In genomic region chr4:85759392-85759791, GRCh38 we compare ENCODE assay signal across 15 cellular contexts.
DNase-seq lines count a peak whose midpoint lies in the region; ATAC-seq, FAIRE-seq and TF ChIP-seq lines count a peak whose summit lies in the region.
"Had no signal": no experiment of that assay in that cellular context is flagged by ENCODE, and none has a peak within 500 bp of the region (broad histone marks: within the 10 kb centered on the region; RNA-seq: fewer than 3 reads in every experiment).

No MANE protein-coding gene starts in this region.

- no peaks in the 10 kb centered on the region for H3K9me1 ChIP-seq in endothelial cell of umbilical vein (replicated peaks; ENCODE audit: control insufficient read depth, extremely low read depth, insufficient read depth, low read length)

- H3K4me3 Mint-ChIP-seq in CD4-positive, alpha-beta memory T cell = no peak overlapping the region
- H3K4me3 Mint-ChIP-seq: CD14-positive monocyte; CD8-positive, alpha-beta memory T cell; GM23338 had no signal

- H4K8ac ChIP-seq in mesendoderm (ENCODE audit: low read depth, low read length) = no peak overlapping the region

- no peak overlapping the region for H3K9ac ChIP-seq in endothelial cell of umbilical vein (replicated peaks; ENCODE audit: extremely low read depth, insufficient read depth, low read length)
- H3K9ac ChIP-seq in mesendoderm (ENCODE audit: low read length) = no peak overlapping the region

- intact Hi-C loops in endothelial cell of umbilical vein (cut with micrococcal nuclease) = no loop called here
- intact Hi-C loops in CD4-positive, alpha-beta memory T cell (cut with micrococcal nuclease) = no loop called here

- no peak overlapping the region for H3K56ac ChIP-seq in mesendoderm (ENCODE audit: low read length)

- H3K4me1 ChIP-seq in endothelial cell of umbilical vein (ENCODE audit: control insufficient read depth, extremely low read depth, insufficient read depth, low read length) (peaks cover 44% of the 10 kb centered on the region), mesendoderm (ENCODE audit: control insufficient read depth, low read depth, low read length) (no peaks in the 10 kb centered on the region)
- no peaks in the 10 kb centered on the region for H3K4me1 ChIP-seq in CD4-positive, alpha-beta memory T cell (ENCODE audit: insufficient read depth, low read length)
- H3K4me1 ChIP-seq: Caco-2, HAP-1 had no signal

- H3K79me1 ChIP-seq in mesendoderm (ENCODE audit: low read length) = no peaks in the 10 kb centered on the region

- H3K79me2 ChIP-seq in endothelial cell of umbilical vein (ENCODE audit: control insufficient read depth, insufficient read depth, low read length) = peaks cover 28% of the 10 kb centered on the region
- H3K79me2 ChIP-seq in mesendoderm (ENCODE audit: control insufficient read depth, insufficient read depth, low read length) = no peaks in the 10 kb centered on the region

- peaks cover 0 to 4% (median 0%) of the 10 kb centered on the region in 8 donors for H3K9me3 Mint-ChIP-seq in CD4-positive, alpha-beta memory T cell
- H3K9me3 Mint-ChIP-seq: CD14-positive monocyte, GM23338 had no signal

- H2BK5ac ChIP-seq in mesendoderm (ENCODE audit: low read length) = peak overlapping the region; percentile 44

- POLR2A ChIA-PET in endothelial cell of umbilical vein (lab: Charles Lee) = no interaction called here
- POLR2A ChIA-PET in CD4-positive, alpha-beta memory T cell (lab: Charles Lee; ENCODE audit: partially characterized antibody) = no interaction called here

- WGBS in mesendoderm (ENCODE audit: extremely low coverage, insufficient coverage, low lambda C conversion rate) = no CpG with 5 or more reads among the region's 3 CpGs

- no peaks in the 10 kb centered on the region for H3K36me3 ChIP-seq in endothelial cell of umbilical vein (ENCODE audit: control insufficient read depth in 2 of 2, extremely low read depth in 1 of 2, insufficient read depth in 2 of 2, low read length in 2 of 2)
- H3K36me3 ChIP-seq in mesendoderm (ENCODE audit: control insufficient read depth, insufficient read depth, low read length) = no peaks in the 10 kb centered on the region
- no peaks in the 10 kb centered on the region for H3K36me3 ChIP-seq in CD4-positive, alpha-beta memory T cell (ENCODE audit: insufficient read depth, low read length)
- H3K36me3 ChIP-seq: HAP-1 had no signal

- H2AFZ ChIP-seq in endothelial cell of umbilical vein (ENCODE audit: low read depth, low read length) = peak overlapping the region; percentile 37
- H2AFZ ChIP-seq: GM23338 had no signal

- peak; percentile 9 for DNase-seq in RPMI8226
- DNase-seq in endothelial cell of umbilical vein (ENCODE audit: low read depth, low spot score) = no peak
- no peak for DNase-seq in mesendoderm
- DNase-seq in CD4-positive, alpha-beta memory T cell = no peak
- DNase-seq in DMS114 treated with DMSO at 0.1 percent for 48 hours (lab: John Stamatoyannopoulos, UW; ENCODE audit: unreplicated experiment) = no peak
- no peak for DNase-seq in activated effector memory CD4-positive, alpha-beta T cell treated with Interleukin-2 at 50 U/mL for 16 hours
- DNase-seq: Caco-2; CD8-positive, alpha-beta memory T cell had no signal

- no peak overlapping the region for H2AK5ac ChIP-seq in mesendoderm (ENCODE audit: low read length)

- H3K4me3 ChIP-seq in endothelial cell of umbilical vein (replicated peaks in 1 of 3; ENCODE audit: insufficient read depth in 1 of 3, low read depth in 1 of 3, low read length in 3 of 3) (no peak overlapping the region), mesendoderm (ENCODE audit: low read length) (no peak overlapping the region)
- H3K4me3 ChIP-seq in CD4-positive, alpha-beta memory T cell (ENCODE audit: low read length in 2 of 2) = no peak overlapping the region
- H3K4me3 ChIP-seq: A549, GM23338, HAP-1 had no signal

- no peaks in the 10 kb centered on the region for H3K27me3 Mint-ChIP-seq in CD4-positive, alpha-beta memory T cell

- H3K4ac ChIP-seq in mesendoderm (ENCODE audit: low read depth, low read length) = peak overlapping the region; percentile 52

- BruUV-seq in endothelial cell of umbilical vein (replicated peaks; lab: Mats Ljungman, UMichigan) = no TSS peak

- dilution Hi-C loops in endothelial cell of umbilical vein (cut with MboI; ENCODE audit: extremely low pct_ligation_motif_present, low sequenced_read_pairs) = no loop called here

- no peak overlapping the region for H3K23ac ChIP-seq in mesendoderm (ENCODE audit: low read length)

- ATAC-seq in GM18520 (IDR thresholded peaks at IDR 0.05; ENCODE audit: unreplicated experiment) = no peak
- ATAC-seq: A549, GM23338, HepG2 had no signal

- H2BK15ac ChIP-seq in mesendoderm (replicated peaks; ENCODE audit: low read depth) = no peak overlapping the region

- no peak overlapping the region for H3K27ac Mint-ChIP-seq in CD4-positive, alpha-beta memory T cell
- H3K27ac Mint-ChIP-seq: CD8-positive, alpha-beta memory T cell; GM23338 had no signal

- H3K4me1 Mint-ChIP-seq in CD4-positive, alpha-beta memory T cell = no peaks in the 10 kb centered on the region
- H3K4me1 Mint-ChIP-seq: CD8-positive, alpha-beta memory T cell had no signal

- H3K36me3 Mint-ChIP-seq in CD4-positive, alpha-beta memory T cell = no peaks in the 10 kb centered on the region
- H3K36me3 Mint-ChIP-seq: CD8-positive, alpha-beta memory T cell had no signal

- no peak for FAIRE-seq in endothelial cell of umbilical vein (lab: Jason Lieb, UNC)
- FAIRE-seq: A549, HepG2, HTR-8/SVneo had no signal

- H4K20me1 ChIP-seq in endothelial cell of umbilical vein (replicated peaks; ENCODE audit: control insufficient read depth, extremely low read depth, insufficient read depth, low read length) = no peaks in the 10 kb centered on the region

- H4K5ac ChIP-seq in mesendoderm (ENCODE audit: low read length) = no peak overlapping the region

- no peak for TF ChIP-seq POLR2A in endothelial cell of umbilical vein (IDR thresholded peaks at IDR 0.05; ENCODE audit: low read depth, low read length)

- H3K4me2 ChIP-seq in endothelial cell of umbilical vein (ENCODE audit: insufficient read depth, low read length) (peak overlapping the region; percentile 7), mesendoderm (ENCODE audit: low read length) (no peak overlapping the region)
- H3K4me2 ChIP-seq: A549, GM23338 had no signal

- H3K18ac ChIP-seq in mesendoderm (ENCODE audit: low read length) = peak overlapping the region; percentile 65

- H3K27me3 ChIP-seq in endothelial cell of umbilical vein (ENCODE audit: control insufficient read depth in 2 of 2, insufficient read depth in 2 of 2, low read length in 2 of 2) (no peaks in the 10 kb centered on the region), mesendoderm (ENCODE audit: insufficient read depth, low read length, poor library complexity) (no peaks in the 10 kb centered on the region)
- H3K27me3 ChIP-seq in CD4-positive, alpha-beta memory T cell (ENCODE audit: insufficient read depth, low read length) = no peaks in the 10 kb centered on the region

- H2BK120ac ChIP-seq in mesendoderm (ENCODE audit: low read depth, low read length) = no peak overlapping the region

- TF ChIP-seq CTCF in endothelial cell of umbilical vein (IDR thresholded peaks at IDR 0.05; ENCODE audit: extremely low read depth in 1 of 2, insufficient read depth in 1 of 2, low read depth in 1 of 2, low read length in 2 of 2) = no peak

- H3K27ac ChIP-seq in endothelial cell of umbilical vein (ENCODE audit: insufficient read depth, low read depth, low read length) (no peak overlapping the region), mesendoderm (ENCODE audit: low read depth, low read length) (no peak overlapping the region)
- no peak overlapping the region for H3K27ac ChIP-seq in CD4-positive, alpha-beta memory T cell (ENCODE audit: low read depth, low read length)
- H3K27ac ChIP-seq: A549 had no signal

- CTCF ChIA-PET in endothelial cell of umbilical vein (lab: Charles Lee) = interaction anchor here (0.8 kb wide), 1 partner anchor 37 kb away, joined by 3 read pairs; no protein-coding TSS in a partner anchor
- CTCF ChIA-PET in CD4-positive, alpha-beta memory T cell (lab: Charles Lee; ENCODE audit: partially characterized antibody) = no interaction called here

- no peaks in the 10 kb centered on the region for H3K9me3 ChIP-seq in endothelial cell of umbilical vein (replicated peaks; ENCODE audit: control insufficient read depth, insufficient read depth, low read length)
- H3K9me3 ChIP-seq in CD4-positive, alpha-beta memory T cell (ENCODE audit: control insufficient read depth in 1 of 2, low read length in 2 of 2) = no peaks in the 10 kb centered on the region
- H3K9me3 ChIP-seq: A549, Caco-2, HAP-1 had no signal

TF ChIP-seq in endothelial cell of umbilical vein, 7 proteins besides CTCF, POLR2A, EP300 and RAD21:
- TF ChIP-seq GATA2 (IDR thresholded peaks at IDR 0.05; ENCODE audit: insufficient read depth, insufficient read length, low read depth, low read length) (no peak), FOS (IDR thresholded peaks at IDR 0.05; ENCODE audit: borderline replicate concordance, insufficient read depth, low read length) (no peak), EZH2 (IDR thresholded peaks at IDR 0.05; ENCODE audit: borderline replicate concordance, low read depth, low read length, severe bottlenecking) (no peak), JUN (IDR thresholded peaks at IDR 0.05; ENCODE audit: borderline replicate concordance, insufficient read depth, insufficient read length, low read depth) (no peak), MYC (IDR thresholded peaks at IDR 0.05; ENCODE audit: low read depth, low read length) (no peak), POLR2AphosphoS5 (IDR thresholded peaks at IDR 0.05; ENCODE audit: insufficient read depth, low read depth, low read length) (no peak)
- TF ChIP-seq, protein P1, sequence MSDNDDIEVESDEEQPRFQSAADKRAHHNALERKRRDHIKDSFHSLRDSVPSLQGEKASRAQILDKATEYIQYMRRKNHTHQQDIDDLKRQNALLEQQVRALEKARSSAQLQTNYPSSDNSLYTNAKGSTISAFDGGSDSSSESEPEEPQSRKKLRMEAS (IDR thresholded peaks at IDR 0.05; ENCODE audit: insufficient read depth, insufficient read length) = no peak
